21 cellular contexts compared by ENCODE assay signal in the genomic region with DNA sequence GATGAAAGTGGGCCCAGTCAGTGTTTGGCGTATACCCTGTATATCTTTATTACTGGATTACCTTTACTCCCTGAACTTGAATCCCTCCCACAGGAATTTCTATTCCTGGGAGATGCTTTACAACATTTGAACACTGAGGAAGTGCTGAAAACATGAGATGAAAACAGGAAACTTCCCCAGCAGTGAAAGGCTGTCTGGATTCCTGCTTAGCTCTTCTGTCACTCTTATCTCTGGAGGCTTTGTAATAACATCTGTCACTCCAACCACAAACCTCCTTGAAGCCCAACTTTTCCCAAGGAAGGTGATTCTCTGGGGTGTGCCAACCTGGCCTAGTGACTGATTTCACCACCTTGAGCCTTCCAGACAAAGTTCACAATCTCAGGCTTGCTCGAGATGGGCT.
DNase-seq lines count a peak whose midpoint lies in the region; ATAC-seq, FAIRE-seq and TF ChIP-seq lines count a peak whose summit lies in the region.
"Had no signal": no experiment of that assay in that cellular context is flagged by ENCODE, and none has a peak within 500 bp of the region (broad histone marks: within the 10 kb centered on the region; RNA-seq: fewer than 3 reads in every experiment).

No MANE protein-coding gene starts in this region.

- H3K4me2 ChIP-seq in astrocyte (ENCODE audit: low read length): no peak overlapping the region

- H3K9ac ChIP-seq in astrocyte (ENCODE audit: low read length): no peak overlapping the region
- H3K9ac ChIP-seq: GM23248 had no signal

- H2AFZ ChIP-seq in astrocyte (ENCODE audit: low read depth, low read length): no peak overlapping the region
- H2AFZ ChIP-seq: GM23248 had no signal

- no peaks in the 10 kb centered on the region for H3K79me2 ChIP-seq in astrocyte (ENCODE audit: insufficient read depth, low read length)

- TF ChIP-seq CTCF in right atrium auricular region (IDR thresholded peaks at IDR 0.05) (no peak), astrocyte (IDR thresholded peaks at IDR 0.05; ENCODE audit: insufficient read depth, low read depth, low read length) (no peak)

- peak; percentile 59 to 69 for ATAC-seq in left cardiac atrium
- ATAC-seq: HCT116, HepG2 had no signal

- peak overlapping the region; percentile 50 for H3K27ac Mint-ChIP-seq in astrocyte (ENCODE audit: unreplicated experiment)
- H3K27ac Mint-ChIP-seq: CD4-positive, alpha-beta memory T cell had no signal

- peaks cover 26% of the 10 kb centered on the region for H3K4me1 Mint-ChIP-seq in astrocyte (ENCODE audit: low read depth, unreplicated experiment)
- H3K4me1 Mint-ChIP-seq: CD4-positive, alpha-beta memory T cell had no signal

- H4K20me1 ChIP-seq in astrocyte (ENCODE audit: insufficient read depth, low read length): no peaks in the 10 kb centered on the region

- H3K27me3 Mint-ChIP-seq in astrocyte (ENCODE audit: low read depth, unreplicated experiment): no peaks in the 10 kb centered on the region
- H3K27me3 Mint-ChIP-seq: CD4-positive, alpha-beta memory T cell had no signal

- DNase-seq in left cardiac atrium: no peak
- no peak for DNase-seq in right atrium auricular region (ENCODE audit: low spot score)
- DNase-seq in astrocyte (ENCODE audit: low read depth): no peak
- peak; percentile 8 for DNase-seq in iris pigment epithelial cell (ENCODE audit: low read depth)
- no peak for DNase-seq in NCI-H510A treated with DMSO at 0.1 percent for 48 hours (lab: John Stamatoyannopoulos, UW)
- no peak for DNase-seq in SHP77 (lab: John Stamatoyannopoulos, UW)
- no peak for DNase-seq in NOMO-1 treated with DMSO at 0.1 percent for 48 hours (lab: John Stamatoyannopoulos, UW; ENCODE audit: unreplicated experiment)
- DNase-seq: BE2C; CD4-positive, alpha-beta memory T cell; DMS79; EL; GDM1; GM23248 had no signal

- H3K4me1 ChIP-seq in right atrium auricular region: peaks cover 0 to 8% of the 10 kb centered on the region in 2 donors
- peaks cover 12% of the 10 kb centered on the region for H3K4me1 ChIP-seq in astrocyte (ENCODE audit: insufficient read depth, low read length)
- H3K4me1 ChIP-seq: BE2C had no signal

- intact Hi-C loops in left cardiac atrium (cut with DNase I): no loop called here

- H3K4me3 Mint-ChIP-seq in astrocyte (ENCODE audit: unreplicated experiment): no peak overlapping the region
- H3K4me3 Mint-ChIP-seq: CD4-positive, alpha-beta memory T cell had no signal

- H3K27me3 ChIP-seq in right atrium auricular region: no peaks in the 10 kb centered on the region
- H3K27me3 ChIP-seq in astrocyte (ENCODE audit: insufficient read depth, low read length): no peaks in the 10 kb centered on the region
- H3K27me3 ChIP-seq: BE2C had no signal

- H3K9me3 Mint-ChIP-seq in astrocyte (ENCODE audit: unreplicated experiment): no peaks in the 10 kb centered on the region

- no peaks in the 10 kb centered on the region for H3K9me3 ChIP-seq in right atrium auricular region
- no peaks in the 10 kb centered on the region for H3K9me3 ChIP-seq in astrocyte (ENCODE audit: insufficient read depth, low read depth, low read length)
- H3K9me3 ChIP-seq: BE2C had no signal

- H3K36me3 ChIP-seq in right atrium auricular region: no peaks in the 10 kb centered on the region
- no peaks in the 10 kb centered on the region for H3K36me3 ChIP-seq in astrocyte (ENCODE audit: insufficient read depth, low read length)
- H3K36me3 ChIP-seq: BE2C had no signal

- no peak for FAIRE-seq in astrocyte (lab: Jason Lieb, UNC)
- FAIRE-seq: A204.1, GM12892, GM19239, H54, HepG2, HTR-8/SVneo had no signal

- no peak overlapping the region for H3K4me3 ChIP-seq in right atrium auricular region
- no peak overlapping the region for H3K4me3 ChIP-seq in astrocyte (ENCODE audit: insufficient read depth, low read depth, low read length)
- H3K4me3 ChIP-seq: GM23248 had no signal

- no peak overlapping the region for H3K27ac ChIP-seq in right atrium auricular region
- no peak overlapping the region for H3K27ac ChIP-seq in astrocyte (ENCODE audit: low read depth, low read length)
- H3K27ac ChIP-seq: C4-2B, GM23248 had no signal

- H3K36me3 Mint-ChIP-seq in astrocyte (ENCODE audit: low read depth, unreplicated experiment): no peaks in the 10 kb centered on the region
- H3K36me3 Mint-ChIP-seq: CD4-positive, alpha-beta memory T cell had no signal
